11 cellular contexts compared by ENCODE assay signal in genomic region chr22:35561796-35562526, GRCh38. TPM values are rescaled to one million over a fixed set of nuclear protein-coding genes. Genes with fewer than 3 reads are reported as not detected.
A peak's percentile ranks its signal among the peaks of the same experiment; 100 is the strongest.
DNase-seq lines count a peak whose midpoint lies in the region; TF ChIP-seq lines count a peak whose summit lies in the region.
"Had no signal": no experiment of that assay in that cellular context is flagged by ENCODE, and none has a peak within 500 bp of the region (broad histone marks: within the 10 kb centered on the region; RNA-seq: fewer than 3 reads in every experiment).

No MANE protein-coding gene starts in this region.

- CTCF ChIA-PET in GM10248 (lab: Yijun Ruan, JAX): no interaction called here

- TF ChIP-seq POLR2A in adrenal gland (IDR thresholded peaks at IDR 0.05): no peak

- POLR2A ChIA-PET in GM10248 (lab: Yijun Ruan, JAX): no interaction called here

- H3K4me3 ChIP-seq in BLaER1: no peak overlapping the region
- no peak overlapping the region for H3K4me3 ChIP-seq in adrenal gland
- H3K4me3 ChIP-seq: left lung had no signal

- intact Hi-C loops in adrenal gland (cut with DNase I): no loop called here

- H3K36me3 ChIP-seq in BLaER1 (no peaks in the 10 kb centered on the region), adrenal gland (replicated peaks in 1 of 2) (no peaks in the 10 kb centered on the region)
- H3K36me3 ChIP-seq: left lung had no signal

- no peaks in the 10 kb centered on the region for H3K9me3 ChIP-seq in BLaER1
- H3K9me3 ChIP-seq in adrenal gland (replicated peaks in 1 of 3): no peaks in the 10 kb centered on the region
- H3K9me3 ChIP-seq: left lung had no signal

- WGBS in adrenal gland, 4 donors: 86 to 93% (median 88%) methylated on average over 20 of the region's 20 CpGs

- H3K27ac ChIP-seq in BLaER1 (no peak overlapping the region), adrenal gland (no peak overlapping the region)
- H3K27ac ChIP-seq: left lung, VCaP had no signal

- H3K4me2 ChIP-seq in BLaER1: peak overlapping the region; percentile 56

- TF ChIP-seq CTCF in GM10248 (IDR thresholded peaks at IDR 0.05; ENCODE audit: control extremely low read depth, extremely low read depth, low read depth, missing control alignments) (no peak), adrenal gland (IDR thresholded peaks at IDR 0.05) (no peak)

- H3K27me3 ChIP-seq in BLaER1 (no peaks in the 10 kb centered on the region), adrenal gland (no peaks in the 10 kb centered on the region)
- H3K27me3 ChIP-seq: left lung had no signal

- H3K4me1 ChIP-seq in BLaER1: peaks cover 50% of the 10 kb centered on the region
- no peaks in the 10 kb centered on the region for H3K4me1 ChIP-seq in adrenal gland (replicated peaks in 1 of 2)
- H3K4me1 ChIP-seq: left lung had no signal

- no peaks in the 10 kb centered on the region for H4K20me1 ChIP-seq in BLaER1

- peak; percentile 43 for DNase-seq in HS-5 (ENCODE audit: low read depth)
- peak; percentile 33 for DNase-seq in T1000 (lab: John Stamatoyannopoulos, UW)
- peak; percentile 90 for DNase-seq in islet precursor cell
- DNase-seq in GM10248 (ENCODE audit: extremely low spot score): no peak
- DNase-seq in NCI-H524 treated with DMSO at 0.1 percent for 48 hours (lab: John Stamatoyannopoulos, UW): no peak
- no peak for DNase-seq in adrenal gland
- DNase-seq in cerebellar nuclear complex (lab: John Stamatoyannopoulos, UW): no peak
- DNase-seq: NCI-H526 treated with DMSO at 0.1 percent for 48 hours had no signal

- no peak overlapping the region for H3K9ac ChIP-seq in BLaER1

RNA-seq across cellular contexts. Expression of gene RASD2, which starts 21.3 kb away (rescaled TPM):
- 1 to 10 TPM in 7 of 8 donors, under 1 TPM in 1; 0.87 to 6.8 (median 2.6) TPM for total RNA-seq in adrenal gland
- 10 to 100 TPM in 1 of 3 donors, 1 to 10 TPM in 2; 3.2 to 10.4 (median 3.8) TPM for polyA plus RNA-seq in adrenal gland

RNA-seq across cellular contexts. Expression of gene MB, which starts 55.2 kb away (rescaled TPM):
- 10 to 100 TPM in 1 of 8 donors, 1 to 10 TPM in 6, under 1 TPM in 1; 0.72 to 32.8 (median 2.0) TPM for total RNA-seq in adrenal gland
- 1 to 10 TPM in 2 of 3 donors, under 1 TPM in 1; 0.35 to 5.9 (median 2.5) TPM for polyA plus RNA-seq in adrenal gland

Comparison
In these comparisons a context has a peak if more than half of its experiments do, and no peak if none do; other contexts are left out.
1. DNase-seq: peak in HS-5 (single experiment), T1000 (single experiment) and islet precursor cell (single experiment); none in GM10248 (single experiment), NCI-H524 treated with DMSO at 0.1 percent for 48 hours (single experiment), adrenal gland (0 of 7) and cerebellar nuclear complex (0 of 2).